1 cellular context compared by ENCODE assay signal in genomic region chr17:8173871-8174322, GRCh38.
TF ChIP-seq lines count a peak whose summit lies in the region.

No MANE protein-coding gene starts in this region.

TF ChIP-seq in K562, 482 proteins besides CTCF, POLR2A, EP300 and RAD21:
- peak; percentile 80 for TF ChIP-seq MAFK (IDR thresholded peaks at IDR 0.05; ENCODE audit: low read length)
- 0 out of 2 replicates have a peak, but pooled peaks have one; percentile 3 for TF ChIP-seq FOSL1 (tag; conservative IDR thresholded peaks at IDR 0.05)
- TF ChIP-seq ZBTB40 (IDR thresholded peaks at IDR 0.05), result peak; percentile 66; the same call in 1 of the 2 replicates
- TF ChIP-seq ZBTB40 (CRISPR knock-in tag; IDR thresholded peaks at IDR 0.05), result no peak
- no peak for TF ChIP-seq RFX1 (IDR thresholded peaks at IDR 0.05)
- peak; percentile 96 for TF ChIP-seq CHD7 (IDR thresholded peaks at IDR 0.05; ENCODE audit: low read depth, low read length)
- no peak for TF ChIP-seq ARNT (IDR thresholded peaks at IDR 0.05)
